Comparison of ENCODE assay signal across 1 cellular context in genomic region chr5:149931992-149932436, GRCh38.
TF ChIP-seq lines count a peak whose summit lies in the region.

No MANE protein-coding gene starts in this region.

TF ChIP-seq in K562, 482 proteins besides CTCF, POLR2A, EP300 and RAD21 (continued from another document):
- TF ChIP-seq MGA (IDR thresholded peaks at IDR 0.05), result peak; percentile 34
- peak; percentile 64; the same call in 1 of the 2 replicates for TF ChIP-seq ZNF592 (IDR thresholded peaks at IDR 0.05)
- TF ChIP-seq SMAD4 (CRISPR knock-in tag; conservative IDR thresholded peaks at IDR 0.05), result 0 out of 2 replicates have a peak, but pooled peaks have one; percentile 50
- no peak for TF ChIP-seq JUND (IDR thresholded peaks at IDR 0.05; ENCODE audit: borderline replicate concordance, low read depth, low read length)
- no peak for TF ChIP-seq JUND (tag; IDR thresholded peaks at IDR 0.05; ENCODE audit: borderline replicate concordance, low read depth, low read length)
- TF ChIP-seq PCBP2 (IDR thresholded peaks at IDR 0.05; ENCODE audit: low read depth, low read length, poor library complexity, severe bottlenecking), result no peak
- TF ChIP-seq OTX1 (CRISPR knock-in tag; IDR thresholded peaks at IDR 0.05), result no peak
- TF ChIP-seq MXI1 (IDR thresholded peaks at IDR 0.05; ENCODE audit: low read depth, low read length), result no peak
- 0 out of 2 replicates have a peak, but pooled peaks have one; percentile 19 for TF ChIP-seq CXXC5 (CRISPR knock-in tag; IDR thresholded peaks at IDR 0.05)
- no peak for TF ChIP-seq MTA2 (IDR thresholded peaks at IDR 0.05; ENCODE audit: low read depth)
- peak; percentile 61; the same call in 1 of the 2 replicates for TF ChIP-seq L3MBTL2 (IDR thresholded peaks at IDR 0.05)
- TF ChIP-seq ZNF766 (CRISPR knock-in tag; conservative IDR thresholded peaks at IDR 0.05), result no peak
- no peak for TF ChIP-seq ZFP36 (IDR thresholded peaks at IDR 0.05; ENCODE audit: low read depth, low read length, partially characterized antibody)
- 0 out of 2 replicates have a peak, but pooled peaks have one; percentile 15 for TF ChIP-seq ZBTB9 (CRISPR knock-in tag; IDR thresholded peaks at IDR 0.05)
- TF ChIP-seq NR3C1 (CRISPR knock-in tag; IDR thresholded peaks at IDR 0.05), result no peak
- no peak for TF ChIP-seq ID3 (CRISPR knock-in tag; IDR thresholded peaks at IDR 0.05)
- TF ChIP-seq ID3 (tag; IDR thresholded peaks at IDR 0.05), result no peak
- peak; percentile 49; the same call in 1 of the 2 replicates for TF ChIP-seq ETV1 (tag; conservative IDR thresholded peaks at IDR 0.05; ENCODE audit: low read depth)
- no peak for TF ChIP-seq ZNF79 (CRISPR knock-in tag; IDR thresholded peaks at IDR 0.05; ENCODE audit: low read depth)
- no peak for TF ChIP-seq NEUROD1 (IDR thresholded peaks at IDR 0.05; ENCODE audit: borderline replicate concordance, low read depth, low read length, partially characterized antibody)
- TF ChIP-seq CBX8 (IDR thresholded peaks at IDR 0.05; ENCODE audit: borderline replicate concordance, extremely low read depth, low read depth, low read length, poor library complexity, severe bottlenecking), result no peak
- no peak for TF ChIP-seq ZBTB40 (IDR thresholded peaks at IDR 0.05)
- TF ChIP-seq ZBTB40 (CRISPR knock-in tag; IDR thresholded peaks at IDR 0.05), result no peak
- TF ChIP-seq STAG1 (CRISPR knock-in tag; IDR thresholded peaks at IDR 0.05; ENCODE audit: borderline replicate concordance), result no peak
- no peak for TF ChIP-seq CC2D1A (IDR thresholded peaks at IDR 0.05)
- TF ChIP-seq ZNF445 (CRISPR knock-in tag; IDR thresholded peaks at IDR 0.05; ENCODE audit: low read depth), result no peak
- no peak for TF ChIP-seq ZNF77 (CRISPR knock-in tag; IDR thresholded peaks at IDR 0.05)
- TF ChIP-seq MAFF (IDR thresholded peaks at IDR 0.05; ENCODE audit: low read length), result no peak
- TF ChIP-seq NFRKB (IDR thresholded peaks at IDR 0.05; ENCODE audit: low read depth), result 0 out of 2 replicates have a peak, but pooled peaks have one; percentile 63
- TF ChIP-seq BMI1 (IDR thresholded peaks at IDR 0.05; ENCODE audit: low read length), result no peak
- no peak for TF ChIP-seq SMC3 (conservative IDR thresholded peaks at IDR 0.05; ENCODE audit: insufficient read depth, low read depth, low read length)
